In the genomic region with DNA sequence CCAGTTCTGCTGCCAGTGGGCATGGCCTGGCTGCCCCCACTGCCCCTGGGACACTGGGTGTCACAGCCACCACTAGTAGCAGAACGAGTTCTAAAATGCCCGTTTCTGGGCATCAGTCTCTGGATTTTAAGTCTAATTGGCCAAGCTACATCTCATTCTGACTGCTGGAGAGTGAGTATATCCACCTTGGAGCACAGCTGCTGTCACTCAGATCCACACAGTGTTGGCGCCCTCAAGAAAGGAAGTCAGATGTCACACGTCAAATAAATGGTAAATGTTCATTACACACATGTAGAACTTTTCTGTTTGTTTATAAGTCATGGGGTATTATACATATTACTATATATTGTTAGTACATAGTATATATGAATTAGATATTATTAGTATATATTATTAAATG, we compare ENCODE assay signal across 1 cellular context.
TF ChIP-seq lines count a peak whose summit lies in the region.

No MANE protein-coding gene starts in this region.

TF ChIP-seq in IMR-90, 13 proteins besides CTCF, POLR2A, EP300 and RAD21:
- TF ChIP-seq CEBPB (IDR thresholded peaks at IDR 0.05; ENCODE audit: low read depth, low read length) (no peak), NFE2L2 (IDR thresholded peaks at IDR 0.05; ENCODE audit: low read depth, low read length) (no peak), SMC3 (IDR thresholded peaks at IDR 0.05; ENCODE audit: low read depth, low read length) (no peak), MXI1 (IDR thresholded peaks at IDR 0.05; ENCODE audit: borderline replicate concordance, low read depth, low read length) (no peak), RCOR1 (IDR thresholded peaks at IDR 0.05; ENCODE audit: insufficient replicate concordance, low read length) (no peak), RFX5 (IDR thresholded peaks at IDR 0.05; ENCODE audit: low read depth, low read length) (no peak), MAFK (IDR thresholded peaks at IDR 0.05; ENCODE audit: low read depth, low read length) (no peak), FOS (IDR thresholded peaks at IDR 0.05; ENCODE audit: low read depth, low read length) (no peak), BHLHE40 (IDR thresholded peaks at IDR 0.05; ENCODE audit: low read depth, low read length) (no peak), CHD1 (IDR thresholded peaks at IDR 0.05; ENCODE audit: low read depth, low read length) (no peak), MAZ (IDR thresholded peaks at IDR 0.05; ENCODE audit: borderline replicate concordance, low read depth, low read length) (no peak)
- TF ChIP-seq, protein P1, sequence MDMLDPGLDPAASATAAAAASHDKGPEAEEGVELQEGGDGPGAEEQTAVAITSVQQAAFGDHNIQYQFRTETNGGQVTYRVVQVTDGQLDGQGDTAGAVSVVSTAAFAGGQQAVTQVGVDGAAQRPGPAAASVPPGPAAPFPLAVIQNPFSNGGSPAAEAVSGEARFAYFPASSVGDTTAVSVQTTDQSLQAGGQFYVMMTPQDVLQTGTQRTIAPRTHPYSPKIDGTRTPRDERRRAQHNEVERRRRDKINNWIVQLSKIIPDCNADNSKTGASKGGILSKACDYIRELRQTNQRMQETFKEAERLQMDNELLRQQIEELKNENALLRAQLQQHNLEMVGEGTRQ (IDR thresholded peaks at IDR 0.05; ENCODE audit: low read depth, low read length): no peak
- TF ChIP-seq, protein P2, sequence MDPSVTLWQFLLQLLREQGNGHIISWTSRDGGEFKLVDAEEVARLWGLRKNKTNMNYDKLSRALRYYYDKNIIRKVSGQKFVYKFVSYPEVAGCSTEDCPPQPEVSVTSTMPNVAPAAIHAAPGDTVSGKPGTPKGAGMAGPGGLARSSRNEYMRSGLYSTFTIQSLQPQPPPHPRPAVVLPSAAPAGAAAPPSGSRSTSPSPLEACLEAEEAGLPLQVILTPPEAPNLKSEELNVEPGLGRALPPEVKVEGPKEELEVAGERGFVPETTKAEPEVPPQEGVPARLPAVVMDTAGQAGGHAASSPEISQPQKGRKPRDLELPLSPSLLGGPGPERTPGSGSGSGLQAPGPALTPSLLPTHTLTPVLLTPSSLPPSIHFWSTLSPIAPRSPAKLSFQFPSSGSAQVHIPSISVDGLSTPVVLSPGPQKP (IDR thresholded peaks at IDR 0.05; ENCODE audit: borderline replicate concordance, low read depth, low read length): no peak
TF ChIP-seq in IMR-90: peak in this region for 0.
